Comparison of ENCODE assay signal across 12 cellular contexts in genomic region chr17:49963626-49964538, GRCh38. TPM values are rescaled to one million over a fixed set of nuclear protein-coding genes. Genes with fewer than 3 reads are reported as not detected.
DNase-seq lines count a peak whose midpoint lies in the region; ATAC-seq, FAIRE-seq and TF ChIP-seq lines count a peak whose summit lies in the region.
"Had no signal": no experiment of that assay in that cellular context is flagged by ENCODE, and none has a peak within 500 bp of the region (broad histone marks: within the 10 kb centered on the region; RNA-seq: fewer than 3 reads in every experiment).

No MANE protein-coding gene starts in this region.

- POLR2A ChIA-PET in CD8-positive, alpha-beta T cell (lab: Charles Lee): no interaction called here

- no peaks in the 10 kb centered on the region for H3K36me3 Mint-ChIP-seq in CD8-positive, alpha-beta T cell
- H3K36me3 Mint-ChIP-seq in chondrocyte (ENCODE audit: low read depth) (peaks cover 4% of the 10 kb centered on the region), nephron (ENCODE audit: low read depth) (no peaks in the 10 kb centered on the region)

- H3K27me3 Mint-ChIP-seq in CD8-positive, alpha-beta T cell (ENCODE audit: low read depth): peaks cover 59% of the 10 kb centered on the region
- H3K27me3 Mint-ChIP-seq in chondrocyte (ENCODE audit: low read depth) (peaks cover 73% of the 10 kb centered on the region), nephron (ENCODE audit: low read depth) (peaks cover 94% of the 10 kb centered on the region)

- H3K4me1 ChIP-seq in CD8-positive, alpha-beta T cell (ENCODE audit: insufficient read depth, low read length): peaks cover 27% of the 10 kb centered on the region

- DNase-seq in CD8-positive, alpha-beta T cell: no peak
- DNase-seq in HTR-8/SVneo (ENCODE audit: insufficient read length, low spot score): no peak
- no peak for DNase-seq in chondrocyte (ENCODE audit: low spot score)
- no peak for DNase-seq in AG08396 (ENCODE audit: low spot score)
- DNase-seq in MV-4-11 (lab: John Stamatoyannopoulos, UW): no peak
- DNase-seq in erythroblast (lab: John Stamatoyannopoulos, UW): no peak
- DNase-seq: NCI-H1930; nucleus accumbens; stimulated activated CD4-positive, alpha-beta T cell treated with anti-CD3 and anti-CD28 coated beads, Interleukin-4, amount 100 ng/mL, for 4 hours had no signal

- H3K4me3 ChIP-seq in CD8-positive, alpha-beta T cell (ENCODE audit: low read depth, low read length): no peak overlapping the region

- TF ChIP-seq POLR2A in erythroblast (IDR thresholded peaks at IDR 0.05; ENCODE audit: low read length): no peak

- H3K4me1 Mint-ChIP-seq in CD8-positive, alpha-beta T cell (ENCODE audit: low read depth): peaks cover 36% of the 10 kb centered on the region
- H3K4me1 Mint-ChIP-seq in chondrocyte (ENCODE audit: low read depth): peaks cover 21% of the 10 kb centered on the region
- H3K4me1 Mint-ChIP-seq in nephron: peaks cover 20% of the 10 kb centered on the region

- no peak for ATAC-seq in CD8-positive, alpha-beta T cell
- ATAC-seq: Panc1 had no signal

- CTCF ChIA-PET in CD8-positive, alpha-beta T cell (lab: Charles Lee): interaction anchor here (1.4 to 6.0 kb wide), 4 partner anchors 10 to 33 kb away, joined by 3 to 36 read pairs (median 13); no protein-coding TSS in a partner anchor

- no peak for TF ChIP-seq CTCF in CD8-positive, alpha-beta T cell (IDR thresholded peaks at IDR 0.05)
- TF ChIP-seq CTCF in chondrocyte (IDR thresholded peaks at IDR 0.05) (no peak), nephron (IDR thresholded peaks at IDR 0.05; ENCODE audit: unreplicated experiment in 3 of 3) (no peak)

- intact Hi-C loops in CD8-positive, alpha-beta T cell (cut with DNase I, micrococcal nuclease): no loop called here

- no peak overlapping the region for H3K27ac ChIP-seq in CD8-positive, alpha-beta T cell (ENCODE audit: low read depth, low read length)

- peak overlapping the region; percentile 35 for H3K4me3 Mint-ChIP-seq in CD8-positive, alpha-beta T cell
- H3K4me3 Mint-ChIP-seq in chondrocyte (ENCODE audit: unreplicated experiment) (peak overlapping the region; percentile 41), nephron (peak overlapping the region; percentile 50 to 74 (median 59))

- no peaks in the 10 kb centered on the region for H3K9me3 Mint-ChIP-seq in CD8-positive, alpha-beta T cell
- H3K9me3 Mint-ChIP-seq in chondrocyte (ENCODE audit: low read depth) (no peaks in the 10 kb centered on the region), nephron (peaks cover 2% of the 10 kb centered on the region)

- no peak overlapping the region for H3K27ac Mint-ChIP-seq in CD8-positive, alpha-beta T cell
- H3K27ac Mint-ChIP-seq in chondrocyte (ENCODE audit: unreplicated experiment): no peak overlapping the region
- H3K27ac Mint-ChIP-seq in nephron: no peak overlapping the region

- peaks cover 40% of the 10 kb centered on the region for H3K27me3 ChIP-seq in CD8-positive, alpha-beta T cell (ENCODE audit: insufficient read depth, low read length)

- FAIRE-seq in HTR-8/SVneo (lab: Jason Lieb, UNC): peak; percentile 83
- FAIRE-seq: endothelial cell of umbilical vein had no signal

- H3K9me3 ChIP-seq in CD8-positive, alpha-beta T cell (ENCODE audit: low read length): no peaks in the 10 kb centered on the region

- H3K36me3 ChIP-seq in CD8-positive, alpha-beta T cell (ENCODE audit: insufficient read depth, low read length): no peaks in the 10 kb centered on the region

RNA-seq across cellular contexts. Expression of gene DLX4, which starts 5.1 kb away (rescaled TPM):
- under 1 TPM; 0.44 to 0.60 TPM for total RNA-seq in CD8-positive, alpha-beta T cell
- total RNA-seq in chondrocyte: 0.12 TPM in 1 of 3 replicates, not detected in the others
- total RNA-seq: endothelial cell of umbilical vein had no signal

RNA-seq across cellular contexts. Expression of gene DLX3, which starts 31.1 kb away (rescaled TPM):
- total RNA-seq in CD8-positive, alpha-beta T cell: not detected
- 0.10 TPM in 1 of 3 replicates, not detected in the others for total RNA-seq in chondrocyte
- total RNA-seq: endothelial cell of umbilical vein had no signal
